ENCODE assay signal across 1 cellular context in the genomic region with DNA sequence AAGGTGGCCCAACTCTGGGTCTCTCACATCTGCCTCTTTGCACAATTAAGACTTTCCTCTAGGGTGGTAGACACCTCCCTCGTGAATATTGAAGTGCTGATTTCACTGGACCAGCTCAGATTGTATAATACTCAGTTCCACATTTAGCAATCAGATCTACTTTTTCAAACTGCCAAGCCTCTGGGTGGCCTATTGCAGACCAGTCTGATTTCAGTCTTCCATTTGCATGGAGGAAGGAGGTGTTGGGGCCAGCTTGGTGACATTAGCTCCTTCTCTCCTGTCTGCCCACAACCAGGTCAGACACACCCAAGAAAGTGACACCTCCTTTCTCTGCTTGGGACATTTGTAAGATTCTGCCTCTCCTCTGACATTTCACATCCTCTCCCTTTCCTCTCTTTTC.
TF ChIP-seq lines count a peak whose summit lies in the region.

No MANE protein-coding gene starts in this region.

TF ChIP-seq in WTC11, 78 proteins besides CTCF, POLR2A, EP300 and RAD21 (continued from another document):
- TF ChIP-seq, protein P1, sequence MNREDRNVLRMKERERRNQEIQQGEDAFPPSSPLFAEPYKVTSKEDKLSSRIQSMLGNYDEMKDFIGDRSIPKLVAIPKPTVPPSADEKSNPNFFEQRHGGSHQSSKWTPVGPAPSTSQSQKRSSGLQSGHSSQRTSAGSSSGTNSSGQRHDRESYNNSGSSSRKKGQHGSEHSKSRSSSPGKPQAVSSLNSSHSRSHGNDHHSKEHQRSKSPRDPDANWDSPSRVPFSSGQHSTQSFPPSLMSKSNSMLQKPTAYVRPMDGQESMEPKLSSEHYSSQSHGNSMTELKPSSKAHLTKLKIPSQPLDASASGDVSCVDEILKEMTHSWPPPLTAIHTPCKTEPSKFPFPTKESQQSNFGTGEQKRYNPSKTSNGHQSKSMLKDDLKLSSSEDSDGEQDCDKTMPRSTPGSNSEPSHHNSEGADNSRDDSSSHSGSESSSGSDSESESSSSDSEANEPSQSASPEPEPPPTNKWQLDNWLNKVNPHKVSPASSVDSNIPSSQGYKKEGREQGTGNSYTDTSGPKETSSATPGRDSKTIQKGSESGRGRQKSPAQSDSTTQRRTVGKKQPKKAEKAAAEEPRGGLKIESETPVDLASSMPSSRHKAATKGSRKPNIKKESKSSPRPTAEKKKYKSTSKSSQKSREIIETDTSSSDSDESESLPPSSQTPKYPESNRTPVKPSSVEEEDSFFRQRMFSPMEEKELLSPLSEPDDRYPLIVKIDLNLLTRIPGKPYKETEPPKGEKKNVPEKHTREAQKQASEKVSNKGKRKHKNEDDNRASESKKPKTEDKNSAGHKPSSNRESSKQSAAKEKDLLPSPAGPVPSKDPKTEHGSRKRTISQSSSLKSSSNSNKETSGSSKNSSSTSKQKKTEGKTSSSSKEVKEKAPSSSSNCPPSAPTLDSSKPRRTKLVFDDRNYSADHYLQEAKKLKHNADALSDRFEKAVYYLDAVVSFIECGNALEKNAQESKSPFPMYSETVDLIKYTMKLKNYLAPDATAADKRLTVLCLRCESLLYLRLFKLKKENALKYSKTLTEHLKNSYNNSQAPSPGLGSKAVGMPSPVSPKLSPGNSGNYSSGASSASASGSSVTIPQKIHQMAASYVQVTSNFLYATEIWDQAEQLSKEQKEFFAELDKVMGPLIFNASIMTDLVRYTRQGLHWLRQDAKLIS (CRISPR knock-in tag; IDR thresholded peaks at IDR 0.05; ENCODE audit: borderline replicate concordance): no peak
- no peak for TF ChIP-seq RORB (CRISPR knock-in tag; IDR thresholded peaks at IDR 0.05)
- TF ChIP-seq TCF7 (CRISPR knock-in tag; IDR thresholded peaks at IDR 0.05; ENCODE audit: low read depth): no peak
- no peak for TF ChIP-seq PRRX2 (CRISPR knock-in tag; IDR thresholded peaks at IDR 0.05)
- TF ChIP-seq, protein P2, sequence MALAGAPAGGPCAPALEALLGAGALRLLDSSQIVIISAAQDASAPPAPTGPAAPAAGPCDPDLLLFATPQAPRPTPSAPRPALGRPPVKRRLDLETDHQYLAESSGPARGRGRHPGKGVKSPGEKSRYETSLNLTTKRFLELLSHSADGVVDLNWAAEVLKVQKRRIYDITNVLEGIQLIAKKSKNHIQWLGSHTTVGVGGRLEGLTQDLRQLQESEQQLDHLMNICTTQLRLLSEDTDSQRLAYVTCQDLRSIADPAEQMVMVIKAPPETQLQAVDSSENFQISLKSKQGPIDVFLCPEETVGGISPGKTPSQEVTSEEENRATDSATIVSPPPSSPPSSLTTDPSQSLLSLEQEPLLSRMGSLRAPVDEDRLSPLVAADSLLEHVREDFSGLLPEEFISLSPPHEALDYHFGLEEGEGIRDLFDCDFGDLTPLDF (CRISPR knock-in tag; IDR thresholded peaks at IDR 0.05): no peak
- TF ChIP-seq ZNF317 (CRISPR knock-in tag; IDR thresholded peaks at IDR 0.05; ENCODE audit: borderline replicate concordance, low read depth): no peak
- TF ChIP-seq, protein P3, sequence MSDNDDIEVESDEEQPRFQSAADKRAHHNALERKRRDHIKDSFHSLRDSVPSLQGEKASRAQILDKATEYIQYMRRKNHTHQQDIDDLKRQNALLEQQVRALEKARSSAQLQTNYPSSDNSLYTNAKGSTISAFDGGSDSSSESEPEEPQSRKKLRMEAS (CRISPR knock-in tag; IDR thresholded peaks at IDR 0.05): no peak
- TF ChIP-seq ELF4 (CRISPR knock-in tag; IDR thresholded peaks at IDR 0.05; ENCODE audit: low read depth): no peak
- no peak for TF ChIP-seq ZNF121 (CRISPR knock-in tag; IDR thresholded peaks at IDR 0.05)
- TF ChIP-seq, protein P4, sequence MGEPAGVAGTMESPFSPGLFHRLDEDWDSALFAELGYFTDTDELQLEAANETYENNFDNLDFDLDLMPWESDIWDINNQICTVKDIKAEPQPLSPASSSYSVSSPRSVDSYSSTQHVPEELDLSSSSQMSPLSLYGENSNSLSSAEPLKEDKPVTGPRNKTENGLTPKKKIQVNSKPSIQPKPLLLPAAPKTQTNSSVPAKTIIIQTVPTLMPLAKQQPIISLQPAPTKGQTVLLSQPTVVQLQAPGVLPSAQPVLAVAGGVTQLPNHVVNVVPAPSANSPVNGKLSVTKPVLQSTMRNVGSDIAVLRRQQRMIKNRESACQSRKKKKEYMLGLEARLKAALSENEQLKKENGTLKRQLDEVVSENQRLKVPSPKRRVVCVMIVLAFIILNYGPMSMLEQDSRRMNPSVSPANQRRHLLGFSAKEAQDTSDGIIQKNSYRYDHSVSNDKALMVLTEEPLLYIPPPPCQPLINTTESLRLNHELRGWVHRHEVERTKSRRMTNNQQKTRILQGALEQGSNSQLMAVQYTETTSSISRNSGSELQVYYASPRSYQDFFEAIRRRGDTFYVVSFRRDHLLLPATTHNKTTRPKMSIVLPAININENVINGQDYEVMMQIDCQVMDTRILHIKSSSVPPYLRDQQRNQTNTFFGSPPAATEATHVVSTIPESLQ (CRISPR knock-in tag; IDR thresholded peaks at IDR 0.05): no peak
